ENCODE assay signal across 8 cellular contexts in genomic region chr5:56908942-56909293, GRCh38. TPM values are rescaled to one million over a fixed set of nuclear protein-coding genes. Genes with fewer than 3 reads are reported as not detected.
DNase-seq lines count a peak whose midpoint lies in the region.

No MANE protein-coding gene starts in this region.

- in situ Hi-C loops in GM23248 (cut with MboI): loop anchor here (25.0 kb wide), 1 partner anchor 1553 kb away; the partner anchor contains the start of gene PLK2

- WGBS in GM23248 (ENCODE audit: low coverage in 1 of 2, low lambda C conversion rate in 2 of 2, missing lambda C conversion rate in 2 of 2), 2 experiments: 1 to 2% methylated on average over 19 of the region's 19 CpGs
- under 1% methylated on average over 19 of the region's 19 CpGs for WGBS in urinary bladder

- H3K4me1 ChIP-seq in GM23248 (ENCODE audit: insufficient read depth) (peaks cover 5% of the 10 kb centered on the region; the same call in 1 of the 2 replicates), urinary bladder (ENCODE audit: insufficient read depth) (no peaks in the 10 kb centered on the region)

- no peaks in the 10 kb centered on the region for H3K79me2 ChIP-seq in GM23248 (ENCODE audit: insufficient read depth)

- H3K9me3 ChIP-seq in GM23248 (ENCODE audit: low read depth): no peaks in the 10 kb centered on the region

- DNase-seq in NCI-H1092 treated with DMSO at 0.1 percent for 48 hours (lab: John Stamatoyannopoulos, UW) (peak; percentile 60), NCI-H1092 (lab: John Stamatoyannopoulos, UW) (no peak), GM23248 (no peak), NCI-H2196 treated with DMSO at 0.1 percent for 48 hours (lab: John Stamatoyannopoulos, UW; ENCODE audit: unreplicated experiment) (peak; percentile 54), midbrain (lab: John Stamatoyannopoulos, UW) (peak; percentile 82), ureter (ENCODE audit: low spot score) (no peak)

- H3K27me3 ChIP-seq in GM23248 (replicated peaks; ENCODE audit: insufficient read depth): 0 out of 2 replicates have a peak, but pooled peaks cover 6% of the 10 kb centered on the region

- H3K4me3 ChIP-seq in GM23248 (peak overlapping the region; percentile 82), urinary bladder (ENCODE audit: low read depth, low read length) (peak overlapping the region; percentile 62)

- H3K9me2 ChIP-seq in GM23248 (ENCODE audit: insufficient read depth): no peaks in the 10 kb centered on the region

- peak overlapping the region; percentile 100 for H2AFZ ChIP-seq in GM23248

- H3K27ac ChIP-seq in GM23248: peak overlapping the region; percentile 89
- peak overlapping the region; percentile 96 for H3K27ac ChIP-seq in cingulate gyrus (ENCODE audit: low read depth, low read length)
- H3K27ac ChIP-seq in urinary bladder (ENCODE audit: low read depth): peak overlapping the region; percentile 94

- H3K4me2 ChIP-seq in GM23248 (ENCODE audit: unreplicated experiment): peak overlapping the region; percentile 95

- H4K20me1 ChIP-seq in GM23248 (ENCODE audit: insufficient read depth): no peaks in the 10 kb centered on the region

- H3K36me3 ChIP-seq in GM23248 (ENCODE audit: low read depth): no peaks in the 10 kb centered on the region
- no peaks in the 10 kb centered on the region for H3K36me3 ChIP-seq in urinary bladder (ENCODE audit: insufficient read depth)

- peak overlapping the region; percentile 88 for H3K9ac ChIP-seq in GM23248

- H3F3A ChIP-seq in GM23248 (ENCODE audit: insufficient read depth): peaks cover 23% of the 10 kb centered on the region

RNA-seq across cellular contexts. Expression of gene SETD9, which starts 0.5 kb away (rescaled TPM):
- total RNA-seq in GM23248 (2014; rRNA removed; shearing (Covaris generic)): 18.5 and 22.5 TPM in 2 replicates
- 13.8 and 15.4 TPM in 2 replicates for polyA plus RNA-seq in GM23248 (2016; fragmentation: Nextera tagmentation; extraction: Ambion mirVana)
- 4.8 TPM for total RNA-seq in urinary bladder
- polyA plus RNA-seq in urinary bladder: 8.7 TPM
- 8.7 TPM for total RNA-seq in ureter

RNA-seq across cellular contexts. Expression of gene MIER3, which starts 43.0 kb away (rescaled TPM):
- 13.3 and 20.0 TPM in 2 replicates for total RNA-seq in GM23248 (2014; rRNA removed; shearing (Covaris generic))
- polyA plus RNA-seq in GM23248 (2016; fragmentation: Nextera tagmentation; extraction: Ambion mirVana): 5.3 and 5.8 TPM in 2 replicates
- total RNA-seq in urinary bladder: 36.6 TPM
- polyA plus RNA-seq in urinary bladder: 8.7 TPM
- 22.4 TPM for total RNA-seq in ureter

Comparison
In these comparisons a context has a peak if more than half of its experiments do, and no peak if none do; other contexts are left out.
1. DNase-seq: peak in NCI-H1092 treated with DMSO at 0.1 percent for 48 hours (single experiment), NCI-H2196 treated with DMSO at 0.1 percent for 48 hours (single experiment) and midbrain (single experiment); none in NCI-H1092 (single experiment), GM23248 (single experiment) and ureter (single experiment).
2. Peak in every context shown above with its lines, with median percentiles within 50 percentile points of each other: H3K27ac ChIP-seq.